ENCODE assay signal across 17 cellular contexts in the genomic region with DNA sequence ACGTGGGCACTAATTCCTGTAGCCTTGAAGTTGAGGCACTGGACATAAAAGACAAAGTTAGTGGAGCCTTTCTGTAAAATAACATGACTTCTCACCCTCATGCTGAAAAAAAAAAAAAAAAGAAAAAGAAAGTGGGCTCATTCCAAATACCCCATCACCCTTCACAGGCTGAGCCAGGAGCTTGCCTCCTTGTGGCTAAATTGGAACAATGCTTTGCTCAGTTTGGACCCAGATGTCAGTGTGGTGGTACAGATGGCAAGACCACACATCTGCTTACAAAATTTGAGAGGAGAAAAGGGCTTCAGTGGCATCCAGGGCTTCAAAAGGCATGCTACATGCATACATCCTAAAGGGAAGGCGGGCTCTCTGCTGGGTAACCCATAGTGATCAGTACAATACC.
A peak's percentile ranks its signal among the peaks of the same experiment; 100 is the strongest.
DNase-seq lines count a peak whose midpoint lies in the region; ATAC-seq and TF ChIP-seq lines count a peak whose summit lies in the region.
"Had no signal": no experiment of that assay in that cellular context is flagged by ENCODE, and none has a peak within 500 bp of the region (broad histone marks: within the 10 kb centered on the region; RNA-seq: fewer than 3 reads in every experiment).

No MANE protein-coding gene starts in this region.

- WGBS in GM23248 (ENCODE audit: low coverage in 1 of 2, low lambda C conversion rate in 2 of 2, missing lambda C conversion rate in 2 of 2), 2 experiments: 83 to 85% methylated on average over 2 of the region's 2 CpGs

- peaks cover 63% of the 10 kb centered on the region for H3F3A ChIP-seq in GM23248 (ENCODE audit: insufficient read depth)

- peaks cover 74% of the 10 kb centered on the region for H3K4me1 Mint-ChIP-seq in activated B cell treated with CpG ODN at 0.5 μM for 24 hours

- peak overlapping the region; percentile 46 for H3K27ac Mint-ChIP-seq in activated B cell treated with CpG ODN at 0.5 μM for 24 hours
- H3K27ac Mint-ChIP-seq: CD8-positive, alpha-beta T cell had no signal

- H3K9ac ChIP-seq in GM23248: no peak overlapping the region

- DNase-seq in AG09309 (ENCODE audit: low read depth): no peak
- DNase-seq in GM23248: peak; percentile 17
- DNase-seq in activated B cell treated with CpG ODN at 0.5 μM for 24 hours: no peak
- no peak for DNase-seq in lower lobe of right lung
- DNase-seq: activated CD4-positive, alpha-beta T cell treated with anti-CD3 and anti-CD28 coated beads, Interleukin-2, amount 50 U/mL, for 1 hour; activated naive CD4-positive, alpha-beta T cell; CD8-positive, alpha-beta T cell; mammary epithelial cell; NCI-H2029; stimulated activated naive CD4-positive, alpha-beta T cell treated with Interleukin-2 at 50 U/mL for 16 hours had no signal

- intact Hi-C loops in activated B cell treated with CpG ODN at 0.5 μM for 24 hours (cut with micrococcal nuclease): no loop called here
- intact Hi-C loops in lower lobe of right lung (cut with DNase I): no loop called here

- no peaks in the 10 kb centered on the region for H3K27me3 ChIP-seq in GM23248 (replicated peaks; ENCODE audit: insufficient read depth)
- no peaks in the 10 kb centered on the region for H3K27me3 ChIP-seq in lower lobe of right lung (ENCODE audit: low read depth)

- H3K79me2 ChIP-seq in GM23248 (ENCODE audit: insufficient read depth): peaks cover 4% of the 10 kb centered on the region; the same call in 1 of the 2 replicates

- POLR2A ChIA-PET in activated B cell treated with CpG ODN at 0.5 μM for 24 hours (lab: Charles Lee): no interaction called here

- H3K4me1 ChIP-seq in GM23248 (ENCODE audit: insufficient read depth) (peaks cover 77% of the 10 kb centered on the region), lower lobe of right lung (no peaks in the 10 kb centered on the region)

- in situ Hi-C loops in GM23248 (cut with MboI): no loop called here

- H3K4me3 ChIP-seq in AG09309 (ENCODE audit: control insufficient read depth, low read depth, low read length) (no peak overlapping the region), GM23248 (no peak overlapping the region), lower lobe of right lung (no peak overlapping the region)

- H3K9me3 Mint-ChIP-seq in activated B cell treated with CpG ODN at 0.5 μM for 24 hours: no peaks in the 10 kb centered on the region
- H3K9me3 Mint-ChIP-seq: CD8-positive, alpha-beta T cell; nephron had no signal

- H3K36me3 ChIP-seq in GM23248 (ENCODE audit: low read depth) (no peaks in the 10 kb centered on the region), lower lobe of right lung (no peaks in the 10 kb centered on the region)

- H3K9me3 ChIP-seq in GM23248 (ENCODE audit: low read depth): no peaks in the 10 kb centered on the region
- no peaks in the 10 kb centered on the region for H3K9me3 ChIP-seq in lower lobe of right lung

- H4K20me1 ChIP-seq in GM23248 (ENCODE audit: insufficient read depth): no peaks in the 10 kb centered on the region

- H3K4me3 Mint-ChIP-seq in activated B cell treated with CpG ODN at 0.5 μM for 24 hours: no peak overlapping the region
- H3K4me3 Mint-ChIP-seq: CD8-positive, alpha-beta T cell; nephron had no signal

- TF ChIP-seq CTCF in AG09309 (IDR thresholded peaks at IDR 0.05; ENCODE audit: control insufficient read depth, insufficient read depth, low read depth, low read length, missing control alignments): peak; percentile 21
- no peak for TF ChIP-seq CTCF in activated B cell treated with CpG ODN at 0.5 μM for 24 hours (IDR thresholded peaks at IDR 0.05)
- TF ChIP-seq CTCF in lower lobe of right lung (IDR thresholded peaks at IDR 0.05): peak; percentile 8

- H2AFZ ChIP-seq in GM23248: no peak overlapping the region

- peaks cover 58% of the 10 kb centered on the region for H3K36me3 Mint-ChIP-seq in activated B cell treated with CpG ODN at 0.5 μM for 24 hours (ENCODE audit: low read depth)
- H3K36me3 Mint-ChIP-seq: CD8-positive, alpha-beta T cell had no signal

- no peaks in the 10 kb centered on the region for H3K9me2 ChIP-seq in GM23248 (ENCODE audit: insufficient read depth)

- no peak overlapping the region for H3K4me2 ChIP-seq in GM23248 (ENCODE audit: unreplicated experiment)

- CTCF ChIA-PET in activated B cell treated with CpG ODN at 0.5 μM for 24 hours (lab: Charles Lee): no interaction called here

- no peak overlapping the region for H3K27ac ChIP-seq in GM23248
- H3K27ac ChIP-seq in lower lobe of right lung: no peak overlapping the region

- no peaks in the 10 kb centered on the region for H3K27me3 Mint-ChIP-seq in activated B cell treated with CpG ODN at 0.5 μM for 24 hours

- no peak for ATAC-seq in activated B cell treated with CpG ODN at 0.5 μM for 24 hours (ENCODE audit: low read depth)
- ATAC-seq in lower lobe of right lung: no peak
- ATAC-seq in GM18870 (IDR thresholded peaks at IDR 0.05; ENCODE audit: unreplicated experiment): no peak
- no peak for ATAC-seq in GM21515 (IDR thresholded peaks at IDR 0.05; ENCODE audit: unreplicated experiment)
- no peak for ATAC-seq in GM19324 (IDR thresholded peaks at IDR 0.05; ENCODE audit: low FRiP score, unreplicated experiment)
- no peak for ATAC-seq in HG03045 (IDR thresholded peaks at IDR 0.05; ENCODE audit: unreplicated experiment)
- ATAC-seq: CD8-positive, alpha-beta T cell; Panc1; SK-N-SH treated with all-trans-retinoic acid at 6 μM for 48 hours had no signal
